13 cellular contexts compared by ENCODE assay signal in the genomic region with DNA sequence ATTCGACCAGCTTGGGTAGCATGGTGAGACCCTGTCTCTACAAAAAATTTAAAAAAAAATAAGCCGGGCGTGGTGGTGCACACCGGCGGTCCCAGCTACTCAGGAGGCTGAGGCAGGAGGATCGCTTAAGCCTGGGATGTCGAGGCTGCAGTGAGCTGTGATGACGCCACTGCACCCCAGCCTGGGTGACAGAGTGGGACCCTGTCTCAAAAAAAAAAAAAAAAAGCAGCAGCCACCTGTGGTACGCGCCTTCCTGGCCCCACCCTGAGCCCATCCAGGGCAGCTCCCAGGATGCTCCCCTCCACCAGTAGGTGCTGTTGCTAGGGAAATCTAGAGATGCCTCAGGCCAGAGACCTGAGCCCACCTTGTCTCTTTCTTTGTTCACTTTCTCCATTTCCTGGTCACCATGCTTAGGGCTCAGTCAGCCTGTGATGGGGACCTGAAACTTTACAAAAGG. TPM values are rescaled to one million over a fixed set of nuclear protein-coding genes. Genes with fewer than 3 reads are reported as not detected.
A peak's percentile ranks its signal among the peaks of the same experiment; 100 is the strongest.
DNase-seq lines count a peak whose midpoint lies in the region; ATAC-seq and TF ChIP-seq lines count a peak whose summit lies in the region.
"Had no signal": no experiment of that assay in that cellular context is flagged by ENCODE, and none has a peak within 500 bp of the region (broad histone marks: within the 10 kb centered on the region; RNA-seq: fewer than 3 reads in every experiment).

No MANE protein-coding gene starts in this region.

- H3K27me3 ChIP-seq in colonic mucosa (no peaks in the 10 kb centered on the region), right lobe of liver (no peaks in the 10 kb centered on the region), transverse colon (no peaks in the 10 kb centered on the region), ovary (no peaks in the 10 kb centered on the region)

- intact Hi-C loops in colonic mucosa (cut with DNase I) (loop anchor here (10.0 kb wide), 1 partner anchor 52 kb away; no protein-coding TSS in a partner anchor), right lobe of liver (cut with DNase I) (no loop called here), transverse colon (cut with DNase I; ENCODE audit: low total_unique reads) (no loop called here), ovary (cut with DNase I) (loop anchor here in 1 of 4 donors (10.0 kb wide), 1 partner anchor 58 kb away; no protein-coding TSS in a partner anchor)

- WGBS in right lobe of liver (ENCODE audit: insufficient coverage, low coverage, low lambda C conversion rate, missing lambda C conversion rate), result 85% methylated on average over 7 of the region's 10 CpGs
- 81% methylated on average over 10 of the region's 10 CpGs; no CpG with 5 or more reads in 1 of the 2 donors for WGBS in transverse colon (ENCODE audit: low coverage in 1 of 2), 2 donors
- 95 to 97% (median 96%) methylated on average over 10 of the region's 10 CpGs for WGBS in ovary, 3 donors

- H3K27ac ChIP-seq in colonic mucosa (peak overlapping the region; percentile 43), right lobe of liver (peak overlapping the region; percentile 38 to 87 (median 81)), transverse colon (peak overlapping the region; percentile 54 to 74 (median 64)), ovary (no peak overlapping the region)

- no peaks in the 10 kb centered on the region for H3K9me3 ChIP-seq in colonic mucosa
- no peaks in the 10 kb centered on the region for H3K9me3 ChIP-seq in right lobe of liver
- no peaks in the 10 kb centered on the region for H3K9me3 ChIP-seq in transverse colon
- H3K9me3 ChIP-seq in ovary, result no peaks in the 10 kb centered on the region
- H3K9me3 ChIP-seq: Caco-2, HAP-1 had no signal

- DNase-seq in colonic mucosa (no peak), right lobe of liver (no peak), transverse colon (no peak), ovary (no peak)
- DNase-seq: CD8-positive, alpha-beta memory T cell; DND-41 had no signal

- ATAC-seq in right lobe of liver (no peak), HG02610 (IDR thresholded peaks at IDR 0.05; ENCODE audit: unreplicated experiment) (no peak), GM18907 (IDR thresholded peaks at IDR 0.05; ENCODE audit: unreplicated experiment) (no peak)

- TF ChIP-seq CTCF in colonic mucosa (IDR thresholded peaks at IDR 0.05), result no peak
- TF ChIP-seq CTCF in right lobe of liver (IDR thresholded peaks at IDR 0.05), result no peak
- no peak for TF ChIP-seq CTCF in transverse colon (IDR thresholded peaks at IDR 0.05)
- TF ChIP-seq CTCF in ovary (IDR thresholded peaks at IDR 0.05), result no peak

- TF ChIP-seq EP300 in transverse colon (IDR thresholded peaks at IDR 0.05; ENCODE audit: low read depth) (no peak), ovary (IDR thresholded peaks at IDR 0.05) (no peak)

- H3K4me1 ChIP-seq in colonic mucosa (peaks cover 3% of the 10 kb centered on the region), right lobe of liver (peaks cover 0 to 37% (median 15%) of the 10 kb centered on the region in 4 donors), transverse colon (peaks cover 0 to 33% (median 21%) of the 10 kb centered on the region in 4 donors), ovary (ENCODE audit: insufficient read depth) (no peaks in the 10 kb centered on the region)

- H3K4me3 ChIP-seq in colonic mucosa, result no peak overlapping the region
- H3K4me3 ChIP-seq in right lobe of liver, result no peak overlapping the region
- no peak overlapping the region for H3K4me3 ChIP-seq in transverse colon
- H3K4me3 ChIP-seq in ovary, result no peak overlapping the region
- H3K4me3 ChIP-seq: HAP-1 had no signal

- in situ Hi-C loops in transverse colon (cut with MboI; ENCODE audit: low pct_ligation_motif_present in 1 of 4, low pct_unique_long_range_greater_than_20kb in 1 of 4, low sequenced_read_pairs in 3 of 4), result no loop called here

- no peak overlapping the region for H3K9ac ChIP-seq in colonic mucosa (ENCODE audit: low read depth in 2 of 2, low read length in 2 of 2)

- TF ChIP-seq POLR2A in right lobe of liver (IDR thresholded peaks at IDR 0.05), result no peak
- TF ChIP-seq POLR2A in transverse colon (IDR thresholded peaks at IDR 0.05), result no peak
- TF ChIP-seq POLR2A in ovary (IDR thresholded peaks at IDR 0.05), result no peak

- H3K36me3 ChIP-seq in colonic mucosa (no peaks in the 10 kb centered on the region), right lobe of liver (no peaks in the 10 kb centered on the region), transverse colon (no peaks in the 10 kb centered on the region), ovary (no peaks in the 10 kb centered on the region)
- H3K36me3 ChIP-seq: HAP-1 had no signal

RNA-seq across cellular contexts. Expression of a gene that starts 47.4 kb away (rescaled TPM):
- under 1 TPM; 0.21 to 0.82 TPM for total RNA-seq in colonic mucosa
- total RNA-seq in right lobe of liver, result 1 to 10 TPM in 1 of 6 experiments, under 1 TPM in 3, not detected in 2; 0.20 to 1.3 (median 0.69) TPM
- 1 to 10 TPM in 1 of 4 donors, not detected in 3; 2.5 TPM for total RNA-seq in transverse colon
- total RNA-seq in ovary, result under 1 TPM in 4 of 7 donors, not detected in 3; 0.28 to 0.90 (median 0.50) TPM
- polyA plus RNA-seq in ovary, result under 1 TPM; 0.30 to 0.45 TPM
- total RNA-seq: A673; Caco-2; CD8-positive, alpha-beta memory T cell; H1 had no signal
- polyA plus RNA-seq: BJ; CD8-positive, alpha-beta memory T cell had no signal

Comparison
In these comparisons a context has a peak if more than half of its experiments do, and no peak if none do; other contexts are left out.
1. H3K27ac ChIP-seq: peak in colonic mucosa (single experiment), right lobe of liver (3 of 3) and transverse colon (4 of 4); none in ovary (0 of 2).